In genomic region chr6:63611560-63611959, GRCh38 we compare ENCODE assay signal across 3 cellular contexts.
TF ChIP-seq lines count a peak whose summit lies in the region.

No MANE protein-coding gene starts in this region.

TF ChIP-seq in A549, 52 proteins besides CTCF, POLR2A, EP300 and RAD21:
- TF ChIP-seq MAFK (IDR thresholded peaks at IDR 0.05; ENCODE audit: partially characterized antibody) (peak; percentile 94), ATOH8 (CRISPR knock-in tag; IDR thresholded peaks at IDR 0.05; ENCODE audit: low read depth) (no peak), ZNF302 (CRISPR knock-in tag; IDR thresholded peaks at IDR 0.05) (no peak), RARB (CRISPR knock-in tag; IDR thresholded peaks at IDR 0.05) (no peak)
TF ChIP-seq in A549: peak in this region for 1.

TF ChIP-seq in IMR-90, 13 proteins besides CTCF, POLR2A, EP300 and RAD21:
- TF ChIP-seq ELK1 (IDR thresholded peaks at IDR 0.05; ENCODE audit: borderline replicate concordance, low read depth, low read length) (no peak), CHD1 (IDR thresholded peaks at IDR 0.05; ENCODE audit: low read depth, low read length) (no peak), MAFK (IDR thresholded peaks at IDR 0.05; ENCODE audit: low read depth, low read length) (peak; percentile 99)

TF ChIP-seq in H1, 55 proteins besides CTCF, POLR2A, EP300 and RAD21:
- TF ChIP-seq MAFK (IDR thresholded peaks at IDR 0.05; ENCODE audit: low read depth, low read length) = peak; percentile 95
- TF ChIP-seq HDAC2 (IDR thresholded peaks at IDR 0.05; ENCODE audit: borderline replicate concordance in 1 of 2, low read depth in 2 of 2, low read length in 2 of 2) = no peak
